ENCODE assay signal across 29 cellular contexts in genomic region chr9:132221941-132222340, GRCh38.
"Had no signal": no experiment of that assay in that cellular context is flagged by ENCODE, and none has a peak within 500 bp of the region (broad histone marks: within the 10 kb centered on the region; RNA-seq: fewer than 3 reads in every experiment).

No MANE protein-coding gene starts in this region.

- ATAC-seq: activated CD4-positive, alpha-beta T cell treated with anti-CD3 and anti-CD28 coated beads for 36 hours; activated CD8-positive, alpha-beta memory T cell treated with anti-CD3 and anti-CD28 coated beads, Interleukin-2, amount 10 ng/mL, durations not matched to agents 7 days and 5 days; activated CD8-positive, alpha-beta T cell treated with anti-CD3 and anti-CD28 coated beads, Interleukin-2, amount 10 ng/mL, durations not matched to agents 7 days and 5 days; activated naive CD8-positive, alpha-beta T cell treated with anti-CD3 and anti-CD28 coated beads, Interleukin-2, amount 50 U/mL, for 24 hours; body of pancreas; gastroesophageal sphincter; heart right ventricle had no signal

- H3K9me3 ChIP-seq: adrenal gland, body of pancreas, colonic mucosa, esophagus squamous epithelium, gastroesophageal sphincter, heart right ventricle had no signal

- DNase-seq: activated CD4-positive, alpha-beta memory T cell treated with anti-CD3 and anti-CD28 coated beads for 36 hours; activated CD4-positive, alpha-beta T cell treated with anti-CD3 and anti-CD28 coated beads for 36 hours; activated CD4-positive, alpha-beta T cell treated with anti-CD3 and anti-CD28 coated beads, Interleukin-2, amount 10 ng/mL, durations not matched to agents 24 days and 14 days; activated CD4-positive, CD25-positive, alpha-beta regulatory T cell; activated CD4-positive, CD25-positive, alpha-beta regulatory T cell treated with anti-CD3 and anti-CD28 coated beads, Interleukin-2, amount 50 U/mL, for 72 hours; activated CD8-positive, alpha-beta memory T cell treated with anti-CD3 and anti-CD28 coated beads, Interleukin-2, amount 10 ng/mL, durations not matched to agents 7 days and 5 days; activated CD8-positive, alpha-beta memory T cell treated with anti-CD3 and anti-CD28 coated beads, Interleukin-2, amount 50 U/mL, for 4 hours; activated CD8-positive, alpha-beta T cell treated with anti-CD3 and anti-CD28 coated beads, Interleukin-2, amount 10 ng/mL, durations not matched to agents 7 days and 5 days; activated effector memory CD4-positive, alpha-beta T cell treated with anti-CD3 and anti-CD28 coated beads, Interleukin-2, amount 50 U/mL, for 16 hours; activated naive CD4-positive, alpha-beta T cell treated with anti-CD3 and anti-CD28 coated beads for 36 hours; activated naive CD8-positive, alpha-beta T cell treated with anti-CD3 and anti-CD28 coated beads for 36 hours; activated naive CD8-positive, alpha-beta T cell treated with anti-CD3 and anti-CD28 coated beads, Interleukin-2, amount 50 U/mL, for 24 hours; activated T-cell treated with anti-CD3 and anti-CD28 coated beads, Interleukin-2, amount 50 U/mL, for 1 hour; activated T-cell treated with anti-CD3 and anti-CD28 coated beads, Interleukin-2, amount 50 U/mL, for 48 hours; adrenal gland; amygdala; aorta; body of pancreas; caudate nucleus; cerebellar nuclear complex; colonic mucosa; effector CD8-positive, alpha-beta T cell; esophagus squamous epithelium; foreskin melanocyte; heart right ventricle; T1000 had no signal

- H3K4me1 ChIP-seq: body of pancreas, colonic mucosa, esophagus squamous epithelium, gastroesophageal sphincter had no signal

- H3K27ac ChIP-seq: adrenal gland, body of pancreas, colonic mucosa, epithelial cell of prostate, esophagus squamous epithelium, gastroesophageal sphincter, heart right ventricle, hepatocyte had no signal

- H3K36me3 ChIP-seq: adrenal gland, colonic mucosa, esophagus squamous epithelium, gastroesophageal sphincter, heart right ventricle had no signal

- H3K27me3 ChIP-seq: adrenal gland, body of pancreas, hepatocyte had no signal

- H3K4me3 ChIP-seq: adrenal gland, body of pancreas, colonic mucosa, esophagus squamous epithelium, gastroesophageal sphincter, heart right ventricle, hepatocyte had no signal
